Comparison of ENCODE assay signal across 28 cellular contexts in genomic region chr4:1953335-1953734, GRCh38.
"Had no signal": no experiment of that assay in that cellular context is flagged by ENCODE, and none has a peak within 500 bp of the region (broad histone marks: within the 10 kb centered on the region; RNA-seq: fewer than 3 reads in every experiment).

No MANE protein-coding gene starts in this region.

- H3K36me3 ChIP-seq: uterus had no signal

- H3K4me3 ChIP-seq: pancreas, prostate gland, right atrium auricular region, right lobe of liver, sigmoid colon, stomach, thoracic aorta, thyroid gland, tibial nerve, upper lobe of right lung, uterus had no signal

- H3K4me1 ChIP-seq: prostate gland, right atrium auricular region, right lobe of liver, sigmoid colon, thyroid gland, upper lobe of right lung, uterus had no signal

- H3K4me3 Mint-ChIP-seq: naive thymus-derived CD4-positive, alpha-beta T cell; natural killer cell; nephron; neural crest cell; stimulated activated effector memory CD8-positive, alpha-beta T cell treated with anti-CD3 and anti-CD28 coated beads, Interleukin-12 subunit alpha, Interleukin-12 subunit beta, amount 100 ng/mL, for 72 hours; stimulated activated naive B cell treated with anti-CD40 and anti-IgM and Interleukin-4, amounts not matched to agents 10 μg/mL and 1 μg/mL and 100 μg/mL, for 72 hours; stimulated activated naive CD8-positive, alpha-beta T cell treated with anti-CD3 and anti-CD28 coated beads, Interleukin-15, Interleukin-2, amounts not matched to agents 100 ng/mL and 50 ng/mL, for 24 hours had no signal

- H3K27me3 ChIP-seq: neutrophil, pancreas, right atrium auricular region, right lobe of liver, sigmoid colon, stomach, thyroid gland, tibial nerve, upper lobe of right lung, uterus had no signal

- H3K27ac ChIP-seq: neutrophil, pancreas, prostate gland, right atrium auricular region, right lobe of liver, sigmoid colon, stomach, thoracic aorta, thyroid gland, tibial nerve, upper lobe of right lung, uterus had no signal

- H3K27me3 Mint-ChIP-seq: naive thymus-derived CD4-positive, alpha-beta T cell; stimulated activated naive B cell treated with anti-CD40 and anti-IgM and Interleukin-4, amounts not matched to agents 10 μg/mL and 1 μg/mL and 100 μg/mL, for 72 hours; stimulated activated naive CD8-positive, alpha-beta T cell treated with anti-CD3 and anti-CD28 coated beads, Interleukin-15, Interleukin-2, amounts not matched to agents 100 ng/mL and 50 ng/mL, for 24 hours had no signal

- DNase-seq: naive thymus-derived CD4-positive, alpha-beta T cell; natural killer cell; nucleus accumbens; retina; right lobe of liver; sigmoid colon; small intestine; stimulated activated CD4-positive, alpha-beta T cell treated with anti-CD3 and anti-CD28 coated beads, Interleukin-15, amount 100 ng/mL, for 24 hours; stimulated activated CD4-positive, alpha-beta T cell treated with anti-CD3 and anti-CD28 coated beads, Interleukin-2, amount 100 ng/mL, for 24 hours; stimulated activated CD4-positive, alpha-beta T cell treated with anti-CD3 and anti-CD28 coated beads, Interleukin-2, amount 100 ng/mL, for 48 hours; stimulated activated CD4-positive, alpha-beta T cell treated with anti-CD3 and anti-CD28 coated beads, Interleukin-4, amount 100 ng/mL, for 24 hours; stimulated activated naive B cell treated with anti-CD40 and anti-IgM and Interleukin-4, amounts not matched to agents 10 μg/mL and 1 μg/mL and 100 μg/mL, for 72 hours; stimulated activated naive CD4-positive, alpha-beta T cell treated with Interleukin-2 at 50 U/mL for 16 hours; stomach; thyroid gland; trophoblast cell; upper lobe of right lung; uterus had no signal

- ATAC-seq: naive thymus-derived CD4-positive, alpha-beta T cell; natural killer cell; right lobe of liver; stimulated activated effector memory CD8-positive, alpha-beta T cell treated with anti-CD3 and anti-CD28 coated beads, Interleukin-12 subunit alpha, Interleukin-12 subunit beta, amount 100 ng/mL, for 72 hours; stimulated activated naive B cell treated with anti-CD40 and anti-IgM and Interleukin-4, amounts not matched to agents 10 μg/mL and 1 μg/mL and 100 μg/mL, for 72 hours; upper lobe of right lung had no signal

- FAIRE-seq: pancreas, small intestine had no signal

- H3K4me1 Mint-ChIP-seq: nephron; neural crest cell; stimulated activated naive B cell treated with anti-CD40 and anti-IgM and Interleukin-4, amounts not matched to agents 10 μg/mL and 1 μg/mL and 100 μg/mL, for 72 hours had no signal

- H3K36me3 Mint-ChIP-seq: natural killer cell had no signal

- H3K9me3 ChIP-seq: neutrophil, pancreas, prostate gland, right atrium auricular region, right lobe of liver, sigmoid colon, stomach, thoracic aorta, thyroid gland, tibial nerve, upper lobe of right lung, uterus had no signal

- H3K9me3 Mint-ChIP-seq: naive thymus-derived CD4-positive, alpha-beta T cell; natural killer cell; nephron; neural crest cell; stimulated activated effector memory CD8-positive, alpha-beta T cell treated with anti-CD3 and anti-CD28 coated beads, Interleukin-12 subunit alpha, Interleukin-12 subunit beta, amount 100 ng/mL, for 72 hours; stimulated activated naive B cell treated with anti-CD40 and anti-IgM and Interleukin-4, amounts not matched to agents 10 μg/mL and 1 μg/mL and 100 μg/mL, for 72 hours; stimulated activated naive CD8-positive, alpha-beta T cell treated with anti-CD3 and anti-CD28 coated beads, Interleukin-15, Interleukin-2, amounts not matched to agents 100 ng/mL and 50 ng/mL, for 24 hours had no signal

- H3K27ac Mint-ChIP-seq: naive thymus-derived CD4-positive, alpha-beta T cell; natural killer cell; nephron; stimulated activated naive B cell treated with anti-CD40 and anti-IgM and Interleukin-4, amounts not matched to agents 10 μg/mL and 1 μg/mL and 100 μg/mL, for 72 hours; stimulated activated naive CD8-positive, alpha-beta T cell treated with anti-CD3 and anti-CD28 coated beads, Interleukin-15, Interleukin-2, amounts not matched to agents 100 ng/mL and 50 ng/mL, for 24 hours had no signal
